1 cellular context compared by ENCODE assay signal in the genomic region with DNA sequence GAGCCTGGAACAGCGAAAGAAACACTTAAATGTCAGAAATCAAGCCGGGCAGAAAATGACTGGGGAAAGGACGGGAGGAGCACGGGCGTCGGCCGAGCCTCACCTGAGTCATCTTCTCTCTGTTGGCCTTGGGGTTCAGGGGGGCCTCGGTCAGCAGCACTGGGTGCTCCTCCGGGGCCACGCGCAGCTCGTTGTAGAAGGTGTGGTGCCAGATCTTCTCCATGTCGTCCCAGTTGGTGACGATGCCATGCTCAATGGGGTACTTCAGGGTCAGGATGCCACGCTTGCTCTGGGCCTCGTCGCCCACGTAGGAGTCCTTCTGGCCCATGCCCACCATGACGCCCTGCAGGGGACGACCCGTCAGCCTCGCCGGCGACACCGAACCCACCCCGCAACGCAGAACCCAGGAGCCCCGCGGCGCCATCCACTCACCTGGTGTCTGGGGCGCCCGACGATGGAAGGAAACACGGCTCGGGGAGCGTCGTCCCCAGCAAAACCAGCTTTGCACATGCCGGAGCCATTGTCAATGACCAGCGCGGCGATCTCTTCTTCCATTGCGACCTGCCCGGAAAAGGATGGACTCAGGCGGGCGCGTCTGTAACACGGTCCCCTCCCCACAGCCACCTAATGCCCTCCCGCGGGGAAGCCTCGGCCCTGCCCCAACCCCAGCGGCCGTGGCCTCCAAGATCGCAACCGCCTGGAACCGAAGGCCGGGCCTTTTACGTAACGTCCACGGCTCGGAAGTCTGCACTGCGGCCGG.
A peak's percentile ranks its signal among the peaks of the same experiment; 100 is the strongest.
TF ChIP-seq lines count a peak whose summit lies in the region.

No MANE protein-coding gene starts in this region.

TF ChIP-seq in K562, 482 proteins besides CTCF, POLR2A, EP300 and RAD21 (continued from another document and continues in another):
- peak; percentile 74 for TF ChIP-seq ATF2 (CRISPR knock-in tag; IDR thresholded peaks at IDR 0.05)
- TF ChIP-seq BRF1 (IDR thresholded peaks at IDR 0.05; ENCODE audit: borderline replicate concordance, extremely low read depth, insufficient read length), result no peak
- no peak for TF ChIP-seq ZFP1 (CRISPR knock-in tag; IDR thresholded peaks at IDR 0.05)
- no peak for TF ChIP-seq PRMT5 (CRISPR knock-in tag; IDR thresholded peaks at IDR 0.05)
- no peak for TF ChIP-seq ZNF133 (CRISPR knock-in tag; IDR thresholded peaks at IDR 0.05)
- TF ChIP-seq, protein P1, sequence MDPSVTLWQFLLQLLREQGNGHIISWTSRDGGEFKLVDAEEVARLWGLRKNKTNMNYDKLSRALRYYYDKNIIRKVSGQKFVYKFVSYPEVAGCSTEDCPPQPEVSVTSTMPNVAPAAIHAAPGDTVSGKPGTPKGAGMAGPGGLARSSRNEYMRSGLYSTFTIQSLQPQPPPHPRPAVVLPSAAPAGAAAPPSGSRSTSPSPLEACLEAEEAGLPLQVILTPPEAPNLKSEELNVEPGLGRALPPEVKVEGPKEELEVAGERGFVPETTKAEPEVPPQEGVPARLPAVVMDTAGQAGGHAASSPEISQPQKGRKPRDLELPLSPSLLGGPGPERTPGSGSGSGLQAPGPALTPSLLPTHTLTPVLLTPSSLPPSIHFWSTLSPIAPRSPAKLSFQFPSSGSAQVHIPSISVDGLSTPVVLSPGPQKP (CRISPR knock-in tag; IDR thresholded peaks at IDR 0.05), result no peak
- peak; percentile 50; the same call in 1 of the 2 replicates for TF ChIP-seq TOE1 (IDR thresholded peaks at IDR 0.05; ENCODE audit: borderline replicate concordance)
- 0 out of 2 replicates have a peak, but pooled peaks have one; percentile 4 for TF ChIP-seq TOE1 (CRISPR knock-in tag; IDR thresholded peaks at IDR 0.05; ENCODE audit: borderline replicate concordance, low read depth)
- no peak; a peak in 1 of 4 replicates for TF ChIP-seq TEAD1 (CRISPR knock-in tag; IDR thresholded peaks at IDR 0.05)
- TF ChIP-seq, protein P2, sequence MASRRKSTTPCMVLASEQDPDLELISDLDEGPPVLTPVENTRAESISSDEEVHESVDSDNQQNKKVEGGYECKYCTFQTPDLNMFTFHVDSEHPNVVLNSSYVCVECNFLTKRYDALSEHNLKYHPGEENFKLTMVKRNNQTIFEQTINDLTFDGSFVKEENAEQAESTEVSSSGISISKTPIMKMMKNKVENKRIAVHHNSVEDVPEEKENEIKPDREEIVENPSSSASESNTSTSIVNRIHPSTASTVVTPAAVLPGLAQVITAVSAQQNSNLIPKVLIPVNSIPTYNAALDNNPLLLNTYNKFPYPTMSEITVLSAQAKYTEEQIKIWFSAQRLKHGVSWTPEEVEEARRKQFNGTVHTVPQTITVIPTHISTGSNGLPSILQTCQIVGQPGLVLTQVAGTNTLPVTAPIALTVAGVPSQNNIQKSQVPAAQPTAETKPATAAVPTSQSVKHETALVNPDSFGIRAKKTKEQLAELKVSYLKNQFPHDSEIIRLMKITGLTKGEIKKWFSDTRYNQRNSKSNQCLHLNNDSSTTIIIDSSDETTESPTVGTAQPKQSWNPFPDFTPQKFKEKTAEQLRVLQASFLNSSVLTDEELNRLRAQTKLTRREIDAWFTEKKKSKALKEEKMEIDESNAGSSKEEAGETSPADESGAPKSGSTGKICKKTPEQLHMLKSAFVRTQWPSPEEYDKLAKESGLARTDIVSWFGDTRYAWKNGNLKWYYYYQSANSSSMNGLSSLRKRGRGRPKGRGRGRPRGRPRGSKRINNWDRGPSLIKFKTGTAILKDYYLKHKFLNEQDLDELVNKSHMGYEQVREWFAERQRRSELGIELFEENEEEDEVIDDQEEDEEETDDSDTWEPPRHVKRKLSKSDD (conservative IDR thresholded peaks at IDR 0.05; ENCODE audit: low read length), result no peak
- TF ChIP-seq HSF4 (CRISPR knock-in tag; IDR thresholded peaks at IDR 0.05; ENCODE audit: borderline replicate concordance), result no peak
- TF ChIP-seq, protein P3, sequence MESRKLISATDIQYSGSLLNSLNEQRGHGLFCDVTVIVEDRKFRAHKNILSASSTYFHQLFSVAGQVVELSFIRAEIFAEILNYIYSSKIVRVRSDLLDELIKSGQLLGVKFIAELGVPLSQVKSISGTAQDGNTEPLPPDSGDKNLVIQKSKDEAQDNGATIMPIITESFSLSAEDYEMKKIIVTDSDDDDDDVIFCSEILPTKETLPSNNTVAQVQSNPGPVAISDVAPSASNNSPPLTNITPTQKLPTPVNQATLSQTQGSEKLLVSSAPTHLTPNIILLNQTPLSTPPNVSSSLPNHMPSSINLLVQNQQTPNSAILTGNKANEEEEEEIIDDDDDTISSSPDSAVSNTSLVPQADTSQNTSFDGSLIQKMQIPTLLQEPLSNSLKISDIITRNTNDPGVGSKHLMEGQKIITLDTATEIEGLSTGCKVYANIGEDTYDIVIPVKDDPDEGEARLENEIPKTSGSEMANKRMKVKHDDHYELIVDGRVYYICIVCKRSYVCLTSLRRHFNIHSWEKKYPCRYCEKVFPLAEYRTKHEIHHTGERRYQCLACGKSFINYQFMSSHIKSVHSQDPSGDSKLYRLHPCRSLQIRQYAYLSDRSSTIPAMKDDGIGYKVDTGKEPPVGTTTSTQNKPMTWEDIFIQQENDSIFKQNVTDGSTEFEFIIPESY (CRISPR knock-in tag; IDR thresholded peaks at IDR 0.05), result no peak
- TF ChIP-seq ZNF253 (CRISPR knock-in tag; conservative IDR thresholded peaks at IDR 0.05), result no peak
- no peak; the same call in 1 of the 2 replicates for TF ChIP-seq TGIF2 (CRISPR knock-in tag; IDR thresholded peaks at IDR 0.05)
- TF ChIP-seq ETS2 (tag; IDR thresholded peaks at IDR 0.05; ENCODE audit: borderline replicate concordance, poor library complexity, severe bottlenecking), result no peak
- TF ChIP-seq ZNF217 (CRISPR knock-in tag; IDR thresholded peaks at IDR 0.05), result no peak
- no peak for TF ChIP-seq DEAF1 (CRISPR knock-in tag; IDR thresholded peaks at IDR 0.05)
- no peak for TF ChIP-seq GATA2 (CRISPR knock-in tag; IDR thresholded peaks at IDR 0.05)
- TF ChIP-seq RFX7 (CRISPR knock-in tag; IDR thresholded peaks at IDR 0.05), result no peak
- TF ChIP-seq CSDE1 (IDR thresholded peaks at IDR 0.05), result no peak
- no peak for TF ChIP-seq ZNF57 (CRISPR knock-in tag; IDR thresholded peaks at IDR 0.05)
- TF ChIP-seq NUFIP1 (IDR thresholded peaks at IDR 0.05; ENCODE audit: partially characterized antibody), result no peak
- TF ChIP-seq ZNF384 (IDR thresholded peaks at IDR 0.05; ENCODE audit: low read depth, low read length), result no peak
- peak; percentile 64; the same call in 1 of the 2 replicates for TF ChIP-seq E2F3 (CRISPR knock-in tag; IDR thresholded peaks at IDR 0.05)
- no peak for TF ChIP-seq HDAC3 (IDR thresholded peaks at IDR 0.05; ENCODE audit: borderline replicate concordance, partially characterized antibody)
- TF ChIP-seq XRCC4 (IDR thresholded peaks at IDR 0.05; ENCODE audit: extremely low read depth, insufficient read depth, insufficient read length), result no peak
- TF ChIP-seq, protein P4, sequence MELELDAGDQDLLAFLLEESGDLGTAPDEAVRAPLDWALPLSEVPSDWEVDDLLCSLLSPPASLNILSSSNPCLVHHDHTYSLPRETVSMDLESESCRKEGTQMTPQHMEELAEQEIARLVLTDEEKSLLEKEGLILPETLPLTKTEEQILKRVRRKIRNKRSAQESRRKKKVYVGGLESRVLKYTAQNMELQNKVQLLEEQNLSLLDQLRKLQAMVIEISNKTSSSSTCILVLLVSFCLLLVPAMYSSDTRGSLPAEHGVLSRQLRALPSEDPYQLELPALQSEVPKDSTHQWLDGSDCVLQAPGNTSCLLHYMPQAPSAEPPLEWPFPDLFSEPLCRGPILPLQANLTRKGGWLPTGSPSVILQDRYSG (tag; conservative IDR thresholded peaks at IDR 0.05; ENCODE audit: low read depth), result no peak
- TF ChIP-seq CGGBP1 (CRISPR knock-in tag; IDR thresholded peaks at IDR 0.05), result no peak
- no peak for TF ChIP-seq SRSF3 (IDR thresholded peaks at IDR 0.05; ENCODE audit: insufficient read depth, low read length)
- no peak for TF ChIP-seq ZNF445 (CRISPR knock-in tag; IDR thresholded peaks at IDR 0.05; ENCODE audit: low read depth)
- peak; percentile 76; the same call in 1 of the 2 replicates for TF ChIP-seq TAF15 (IDR thresholded peaks at IDR 0.05; ENCODE audit: low read depth, low read length)
- no peak for TF ChIP-seq ATF3 (IDR thresholded peaks at IDR 0.05)
- no peak; the same call in 1 of the 2 replicates for TF ChIP-seq ATF3 (CRISPR knock-in tag; conservative IDR thresholded peaks at IDR 0.05)
- peak; percentile 96 for TF ChIP-seq SIRT6 (IDR thresholded peaks at IDR 0.05; ENCODE audit: low read depth, low read length)
- TF ChIP-seq NR2C2 (CRISPR knock-in tag; IDR thresholded peaks at IDR 0.05), result no peak
- no peak for TF ChIP-seq NR2C2 (tag; IDR thresholded peaks at IDR 0.05)
- 0 out of 2 replicates have a peak, but pooled peaks have one; percentile 47 for TF ChIP-seq HLTF (IDR thresholded peaks at IDR 0.05)
- TF ChIP-seq CEBPB (tag; IDR thresholded peaks at IDR 0.05), result no peak
- TF ChIP-seq RNF2 (IDR thresholded peaks at IDR 0.05), result no peak
- 0 out of 2 replicates have a peak, but pooled peaks have one; percentile 47 for TF ChIP-seq OTX1 (CRISPR knock-in tag; IDR thresholded peaks at IDR 0.05)
- no peak for TF ChIP-seq NR2C1 (IDR thresholded peaks at IDR 0.05)
- no peak for TF ChIP-seq NR2C1 (tag; IDR thresholded peaks at IDR 0.05)
- no peak for TF ChIP-seq WHSC1 (IDR thresholded peaks at IDR 0.05; ENCODE audit: low read length)
- peak; percentile 91 for TF ChIP-seq PRPF4 (IDR thresholded peaks at IDR 0.05; ENCODE audit: insufficient read depth, low read depth, low read length, poor library complexity, severe bottlenecking)
- no peak for TF ChIP-seq ZNF655 (CRISPR knock-in tag; IDR thresholded peaks at IDR 0.05)
- no peak for TF ChIP-seq THAP12 (CRISPR knock-in tag; IDR thresholded peaks at IDR 0.05)
- peak; percentile 63 for TF ChIP-seq HNRNPH1 (optimal IDR thresholded peaks at IDR 0.05; ENCODE audit: low read depth, low read length)
- TF ChIP-seq FOSL1 (tag; conservative IDR thresholded peaks at IDR 0.05), result no peak
- TF ChIP-seq ZNF79 (CRISPR knock-in tag; IDR thresholded peaks at IDR 0.05; ENCODE audit: low read depth), result no peak
